ENCODE assay signal across 1 cellular context in the genomic region with DNA sequence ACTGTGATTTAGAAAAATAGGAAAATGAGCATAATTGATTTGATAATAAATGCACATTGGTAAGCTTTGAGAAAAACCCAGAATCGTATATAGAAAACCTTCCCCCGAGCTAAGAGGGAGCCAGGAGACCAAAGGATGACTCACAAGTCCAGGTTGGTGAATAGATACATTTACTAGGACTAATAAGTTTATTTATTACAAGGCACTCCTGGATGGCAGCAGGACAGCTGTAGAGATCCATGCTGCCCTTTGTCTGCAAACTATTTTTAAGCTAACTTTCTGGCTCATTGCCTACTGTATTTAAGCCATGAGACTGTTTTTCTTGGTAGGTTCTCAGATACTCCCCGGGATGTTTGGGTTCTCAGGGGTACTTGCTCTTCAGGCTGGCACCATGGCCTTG.
TF ChIP-seq lines count a peak whose summit lies in the region.

No MANE protein-coding gene starts in this region.

TF ChIP-seq in endothelial cell of umbilical vein, 7 proteins besides CTCF, POLR2A, EP300 and RAD21:
- TF ChIP-seq MYC (IDR thresholded peaks at IDR 0.05; ENCODE audit: low read depth, low read length) (no peak), POLR2AphosphoS5 (IDR thresholded peaks at IDR 0.05; ENCODE audit: insufficient read depth, low read depth, low read length) (no peak), FOS (IDR thresholded peaks at IDR 0.05; ENCODE audit: borderline replicate concordance, insufficient read depth, low read length) (no peak), GATA2 (IDR thresholded peaks at IDR 0.05; ENCODE audit: insufficient read depth, insufficient read length, low read depth, low read length) (no peak), JUN (IDR thresholded peaks at IDR 0.05; ENCODE audit: borderline replicate concordance, insufficient read depth, insufficient read length, low read depth) (no peak), EZH2 (IDR thresholded peaks at IDR 0.05; ENCODE audit: borderline replicate concordance, low read depth, low read length, severe bottlenecking) (no peak)
- TF ChIP-seq, protein P1, sequence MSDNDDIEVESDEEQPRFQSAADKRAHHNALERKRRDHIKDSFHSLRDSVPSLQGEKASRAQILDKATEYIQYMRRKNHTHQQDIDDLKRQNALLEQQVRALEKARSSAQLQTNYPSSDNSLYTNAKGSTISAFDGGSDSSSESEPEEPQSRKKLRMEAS (IDR thresholded peaks at IDR 0.05; ENCODE audit: insufficient read depth, insufficient read length), result no peak
TF ChIP-seq in endothelial cell of umbilical vein: peak in this region for 0.
